Comparison of ENCODE assay signal across 20 cellular contexts in genomic region chr17:32568673-32569072, GRCh38.
DNase-seq lines count a peak whose midpoint lies in the region; ATAC-seq, FAIRE-seq and TF ChIP-seq lines count a peak whose summit lies in the region.
"Had no signal": no experiment of that assay in that cellular context is flagged by ENCODE, and none has a peak within 500 bp of the region (broad histone marks: within the 10 kb centered on the region; RNA-seq: fewer than 3 reads in every experiment).

No MANE protein-coding gene starts in this region.

- no peaks in the 10 kb centered on the region for H3K36me3 ChIP-seq in BLaER1 treated with 17β-estradiol and CSF1 and Interleukin-3, amounts not matched to agents 10 nM and 100 nM
- H3K36me3 ChIP-seq in GM12878 (ENCODE audit: control insufficient read depth in 2 of 2, insufficient read depth in 2 of 2, low read length in 1 of 2) (no peaks in the 10 kb centered on the region; a peak in 1 of 4 replicates), skeletal muscle satellite cell (ENCODE audit: insufficient read depth, low read length) (no peaks in the 10 kb centered on the region)

- no peak for TF ChIP-seq POLR2A in GM12878 (IDR thresholded peaks at IDR 0.05; ENCODE audit: low read depth, low read length)

- H3K4me3 Mint-ChIP-seq in stimulated activated naive B cell treated with anti-CD40 and anti-IgM and Interleukin-4, amounts not matched to agents 10 μg/mL and 1 μg/mL and 100 μg/mL, for 72 hours, result no peak overlapping the region
- H3K4me3 Mint-ChIP-seq: IgD-negative memory B cell had no signal

- H3K9ac ChIP-seq in BLaER1 treated with 17β-estradiol and CSF1 and Interleukin-3, amounts not matched to agents 10 nM and 100 nM, result no peak overlapping the region
- peak overlapping the region; percentile 49; the same call in 1 of the 2 replicates for H3K9ac ChIP-seq in GM12878 (ENCODE audit: control insufficient read depth, insufficient read depth, low read length)
- H3K9ac ChIP-seq in skeletal muscle satellite cell (ENCODE audit: low read depth, low read length), result peak overlapping the region; percentile 30

- no peaks in the 10 kb centered on the region for H3K9me3 Mint-ChIP-seq in stimulated activated naive B cell treated with anti-CD40 and anti-IgM and Interleukin-4, amounts not matched to agents 10 μg/mL and 1 μg/mL and 100 μg/mL, for 72 hours
- H3K9me3 Mint-ChIP-seq: IgD-negative memory B cell had no signal

- RAD21 ChIA-PET in GM12878 (lab: Charles Lee; ENCODE audit: unreplicated experiment), result interaction anchor here (0.6 to 2.7 kb wide), 14 partner anchors 9 to 100 kb away, joined by 3 to 36 read pairs (median 4); partner anchors contain the start of gene CDK5R1

- in situ Hi-C loops in GM12878 (cut with MboI) (no loop called here), KBM-7 (cut with MboI; ENCODE audit: low pct_unique_long_range_greater_than_20kb, low sequenced_read_pairs) (no loop called here)

- H3K36me3 Mint-ChIP-seq in stimulated activated naive B cell treated with anti-CD40 and anti-IgM and Interleukin-4, amounts not matched to agents 10 μg/mL and 1 μg/mL and 100 μg/mL, for 72 hours, result peaks cover 3 to 5% of the 10 kb centered on the region in 2 donors

- TF ChIP-seq CTCF in GM12878 (IDR thresholded peaks at IDR 0.05 in 2 of 3, conservative IDR thresholded peaks at IDR 0.05 in 1 of 3; ENCODE audit: control insufficient read depth in 2 of 3, extremely low read depth in 1 of 3, insufficient read depth in 1 of 3, low read depth in 3 of 3, low read length in 3 of 3), result no peak
- TF ChIP-seq CTCF in foreskin keratinocyte (conservative IDR thresholded peaks at IDR 0.05), result no peak

- no peaks in the 10 kb centered on the region for H3K27me3 ChIP-seq in BLaER1 treated with 17β-estradiol and CSF1 and Interleukin-3, amounts not matched to agents 10 nM and 100 nM
- H3K27me3 ChIP-seq in GM12878 (replicated peaks in 1 of 2; ENCODE audit: control insufficient read depth in 2 of 2, insufficient read depth in 2 of 2, low read length in 1 of 2) (no peaks in the 10 kb centered on the region), foreskin keratinocyte (no peaks in the 10 kb centered on the region), skeletal muscle satellite cell (ENCODE audit: control insufficient read depth, insufficient read depth, low read length) (no peaks in the 10 kb centered on the region)

- CTCF ChIA-PET in GM12878 (lab: Yijun Ruan, JAX), result interaction anchor here (0.9 to 2.8 kb wide), 12 partner anchors 10 to 105 kb away, joined by 3 to 19 read pairs (median 5); no protein-coding TSS in a partner anchor

- no peaks in the 10 kb centered on the region for H4K20me1 ChIP-seq in BLaER1 treated with 17β-estradiol and CSF1 and Interleukin-3, amounts not matched to agents 10 nM and 100 nM
- H4K20me1 ChIP-seq in GM12878 (ENCODE audit: control insufficient read depth, insufficient read depth), result no peaks in the 10 kb centered on the region

- ATAC-seq in GM12878, result no peak
- peak; percentile 45 for ATAC-seq in foreskin keratinocyte
- no peak for ATAC-seq in stimulated activated naive B cell treated with anti-CD40 and anti-IgM and Interleukin-4, amounts not matched to agents 10 μg/mL and 1 μg/mL and 100 μg/mL, for 72 hours (replicated peaks)
- no peak for ATAC-seq in GM18520 (IDR thresholded peaks at IDR 0.05; ENCODE audit: unreplicated experiment)
- ATAC-seq in stimulated activated naive CD8-positive, alpha-beta T cell treated with anti-CD3 and anti-CD28 coated beads, Interleukin-15, Interleukin-2, amounts not matched to agents 100 U/mL and 50 U/mL, for 24 hours, result no peak

- TF ChIP-seq EP300 in GM12878 (IDR thresholded peaks at IDR 0.05; ENCODE audit: borderline replicate concordance in 1 of 2, control insufficient read depth in 1 of 2, low read depth in 2 of 2, low read length in 2 of 2), result no peak

- no TSS peak for BruUV-seq in GM12878 (replicated peaks; lab: Mats Ljungman, UMichigan)

- DNase-seq in GM12878 (ENCODE audit: low read depth, low spot score), result no peak
- DNase-seq in foreskin keratinocyte, result no peak
- DNase-seq in stimulated activated naive B cell treated with anti-CD40 and anti-IgM and Interleukin-4, amounts not matched to agents 10 μg/mL and 1 μg/mL and 100 μg/mL, for 72 hours, result no peak
- no peak for DNase-seq in stimulated activated naive CD8-positive, alpha-beta T cell treated with anti-CD3 and anti-CD28 coated beads, Interleukin-15, Interleukin-2, amounts not matched to agents 100 U/mL and 50 U/mL, for 24 hours
- no peak for DNase-seq in KBM-7
- DNase-seq: GF-D8, H7, Karpas-422, NCI-H1417, NCI-H1694 treated with DMSO at 0.1 percent for 48 hours, NCI-H2081 treated with DMSO at 0.1 percent for 48 hours, NCI-H446, NCI-H526, OCI-M1, SHP77 had no signal

- H3K27ac ChIP-seq in BLaER1 treated with 17β-estradiol and CSF1 and Interleukin-3, amounts not matched to agents 10 nM and 100 nM, result no peak overlapping the region
- H3K27ac ChIP-seq in GM12878 (ENCODE audit: control insufficient read depth, insufficient read depth) (peak overlapping the region; percentile 99), foreskin keratinocyte (peak overlapping the region; percentile 98)

- H3K27me3 Mint-ChIP-seq in stimulated activated naive B cell treated with anti-CD40 and anti-IgM and Interleukin-4, amounts not matched to agents 10 μg/mL and 1 μg/mL and 100 μg/mL, for 72 hours, result no peaks in the 10 kb centered on the region

- H3K4me1 Mint-ChIP-seq in stimulated activated naive B cell treated with anti-CD40 and anti-IgM and Interleukin-4, amounts not matched to agents 10 μg/mL and 1 μg/mL and 100 μg/mL, for 72 hours, result peaks cover 9 to 45% of the 10 kb centered on the region in 2 donors

- peaks cover 10 to 27% (median 19%) of the 10 kb centered on the region in 10 experiments; a peak in 19 of 20 replicates for H3K4me1 ChIP-seq in BLaER1 treated with 17β-estradiol and CSF1 and Interleukin-3, amounts not matched to agents 10 nM and 100 nM
- peaks cover 57% of the 10 kb centered on the region for H3K4me1 ChIP-seq in GM12878 (ENCODE audit: control insufficient read depth, insufficient read depth, low read length)
- H3K4me1 ChIP-seq in foreskin keratinocyte, result peaks cover 53% of the 10 kb centered on the region
- H3K4me1 ChIP-seq in skeletal muscle satellite cell (ENCODE audit: control insufficient read depth, insufficient read depth, low read length), result peaks cover 29% of the 10 kb centered on the region

- intact Hi-C loops in GM12878 (cut with micrococcal nuclease; ENCODE audit: unreplicated experiment), result loop anchor here (1.0 kb wide), 2 partner anchors 45 to 65 kb away; no protein-coding TSS in a partner anchor

- no peaks in the 10 kb centered on the region for H3K79me2 ChIP-seq in GM12878 (ENCODE audit: control insufficient read depth, insufficient read depth, low read length)

- WGBS in GM12878 (ENCODE audit: insufficient coverage, insufficient replicate concordance, low lambda C conversion rate, missing lambda C conversion rate), result 59% methylated on average over 4 of the region's 4 CpGs

- no peak overlapping the region for H3K27ac Mint-ChIP-seq in stimulated activated naive B cell treated with anti-CD40 and anti-IgM and Interleukin-4, amounts not matched to agents 10 μg/mL and 1 μg/mL and 100 μg/mL, for 72 hours
- H3K27ac Mint-ChIP-seq: IgD-negative memory B cell had no signal

- H2AFZ ChIP-seq in GM12878 (ENCODE audit: control insufficient read depth, low read depth, low read length), result no peak overlapping the region

- peak overlapping the region in 6 of 11 experiments; percentile 26 to 75 (median 61); a peak in 11 of 22 replicates for H3K4me2 ChIP-seq in BLaER1 treated with 17β-estradiol and CSF1 and Interleukin-3, amounts not matched to agents 10 nM and 100 nM
- H3K4me2 ChIP-seq in GM12878 (ENCODE audit: control insufficient read depth, insufficient read depth), result no peak overlapping the region
- no peak overlapping the region for H3K4me2 ChIP-seq in skeletal muscle satellite cell (ENCODE audit: low read length)

- POLR2A ChIA-PET in GM12878 (lab: Charles Lee), result interaction anchor here (0.6 to 3.0 kb wide), 11 partner anchors 10 to 181 kb away, joined by 3 to 22 read pairs (median 7); no protein-coding TSS in a partner anchor

- no peak overlapping the region for H3K4me3 ChIP-seq in BLaER1 treated with 17β-estradiol and CSF1 and Interleukin-3, amounts not matched to agents 10 nM and 100 nM
- H3K4me3 ChIP-seq in GM12878 (no peak overlapping the region), skeletal muscle satellite cell (ENCODE audit: low read length) (no peak overlapping the region)

- TF ChIP-seq RAD21 in GM12878 (IDR thresholded peaks at IDR 0.05; ENCODE audit: insufficient read depth, low read depth, low read length), result no peak

- SMC1A ChIA-PET in GM12878 (lab: Charles Lee; ENCODE audit: uncharacterized antibody, unreplicated experiment), result interaction anchor here (0.9 to 12.1 kb wide), 18 partner anchors 9 to 85 kb away, joined by 3 to 237 read pairs (median 5); partner anchors contain the start of gene CDK5R1

- H3K9me3 ChIP-seq in BLaER1 treated with 17β-estradiol and CSF1 and Interleukin-3, amounts not matched to agents 10 nM and 100 nM (replicated peaks in 1 of 11), result no peaks in the 10 kb centered on the region
- H3K9me3 ChIP-seq in GM12878 (replicated peaks; ENCODE audit: control insufficient read depth, insufficient read depth, low read length), result no peaks in the 10 kb centered on the region
- H3K9me3 ChIP-seq in skeletal muscle satellite cell (replicated peaks; ENCODE audit: low read length), result no peaks in the 10 kb centered on the region

- no peak for FAIRE-seq in GM12878 (lab: Jason Lieb, UNC)
- FAIRE-seq: A204.1 had no signal

TF ChIP-seq in GM12878, 131 proteins besides CTCF, POLR2A, EP300 and RAD21:
- TF ChIP-seq LARP7 (IDR thresholded peaks at IDR 0.05) (0 out of 2 replicates have a peak, but pooled peaks have one; percentile 18), PAX5 (IDR thresholded peaks at IDR 0.05; ENCODE audit: borderline replicate concordance, low read depth, low read length) (no peak), CBFB (IDR thresholded peaks at IDR 0.05; ENCODE audit: low read depth) (0 out of 2 replicates have a peak, but pooled peaks have one; percentile 14)

Comparison
In these comparisons a context has a peak if more than half of its experiments do, and no peak if none do; other contexts are left out.
1. H3K27ac ChIP-seq: peak in GM12878 (single experiment) and foreskin keratinocyte (single experiment); none in BLaER1 treated with 17β-estradiol and CSF1 and Interleukin-3, amounts not matched to agents 10 nM and 100 nM (0 of 11).
2. H3K4me2 ChIP-seq: peak in BLaER1 treated with 17β-estradiol and CSF1 and Interleukin-3, amounts not matched to agents 10 nM and 100 nM (6 of 11); none in GM12878 (single experiment) and skeletal muscle satellite cell (single experiment).
3. H3K9ac ChIP-seq: peak in GM12878 (single experiment) and skeletal muscle satellite cell (single experiment); none in BLaER1 treated with 17β-estradiol and CSF1 and Interleukin-3, amounts not matched to agents 10 nM and 100 nM (0 of 11).